In the genomic region with DNA sequence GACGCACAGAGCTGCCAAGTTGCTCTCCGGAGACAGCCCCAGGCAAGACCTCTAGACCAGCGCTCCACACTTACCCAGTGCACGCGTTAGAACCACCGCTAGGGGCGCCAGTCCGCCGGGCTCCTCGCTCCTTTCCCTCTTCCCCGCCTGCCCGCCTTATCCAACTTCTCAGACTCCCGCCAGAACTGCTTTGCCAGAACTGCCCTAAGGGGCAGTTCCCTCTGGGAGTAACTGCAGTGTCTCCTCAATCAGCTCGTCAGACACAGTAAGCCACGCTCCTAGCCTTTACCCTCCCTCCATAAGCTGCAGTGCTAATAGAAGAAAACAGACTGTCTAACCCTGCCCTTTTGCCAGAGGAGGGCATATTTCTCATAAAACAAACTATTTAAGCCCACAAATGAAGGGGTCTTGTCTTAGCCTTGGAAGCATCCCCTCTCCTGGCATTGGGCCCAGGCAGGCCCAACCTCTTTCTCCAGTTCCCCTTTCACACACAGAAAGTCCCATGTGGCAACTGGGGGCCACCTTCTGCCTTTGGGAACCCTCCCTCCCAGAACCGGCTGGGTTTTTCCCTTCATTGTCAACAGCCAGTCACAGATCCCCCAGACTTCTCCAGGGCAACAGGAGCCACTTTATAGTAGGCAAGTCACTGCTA, we compare ENCODE assay signal across 8 cellular contexts.
A peak's percentile ranks its signal among the peaks of the same experiment; 100 is the strongest.
DNase-seq lines count a peak whose midpoint lies in the region; ATAC-seq and TF ChIP-seq lines count a peak whose summit lies in the region.

No MANE protein-coding gene starts in this region.

- H3K36me3 ChIP-seq in DND-41 (ENCODE audit: insufficient read depth, low read length), result no peaks in the 10 kb centered on the region

- DNase-seq in DND-41 (peak; percentile 72), NCI-H345 (lab: John Stamatoyannopoulos, UW) (peak; percentile 84), caudate nucleus (lab: John Stamatoyannopoulos, UW) (peak in 58 of 61 donors; percentile 18 to 85 (median 72)), kidney glomerular epithelial cell (lab: John Stamatoyannopoulos, UW) (peak; percentile 82)
- DNase-seq in stimulated activated CD4-positive, alpha-beta T cell treated with anti-CD3 and anti-CD28 coated beads, Interleukin-15, amount 100 ng/mL, for 48 hours (ENCODE audit: low read depth in 2 of 2), result peak; percentile 68 to 76

- TF ChIP-seq CTCF in DND-41 (IDR thresholded peaks at IDR 0.05; ENCODE audit: borderline replicate concordance, extremely low read depth, low read length, poor library complexity, severe bottlenecking), result peak; percentile 75

- H3K27ac ChIP-seq in DND-41 (ENCODE audit: low read length) (0 out of 2 replicates have a peak overlapping the region, but pooled peaks have one; percentile 30), caudate nucleus (ENCODE audit: low read depth, low read length) (peak overlapping the region; percentile 55)

- H4K20me1 ChIP-seq in DND-41 (ENCODE audit: insufficient read depth, low read length), result no peaks in the 10 kb centered on the region

- no peaks in the 10 kb centered on the region for H3K9me3 ChIP-seq in DND-41 (ENCODE audit: insufficient read depth, low read length, severe bottlenecking)

- H3K79me2 ChIP-seq in DND-41 (ENCODE audit: insufficient read depth, low read length), result no peaks in the 10 kb centered on the region

- peak overlapping the region in 1 of 2 experiments; percentile 28; a peak in 1 of 4 replicates for H3K4me3 ChIP-seq in DND-41 (ENCODE audit: low read depth in 1 of 2, low read length in 2 of 2)

- peaks cover 37% of the 10 kb centered on the region for H3K4me1 ChIP-seq in DND-41 (ENCODE audit: insufficient read depth, low read length)

- no peaks in the 10 kb centered on the region for H3K27me3 ChIP-seq in DND-41 (ENCODE audit: insufficient read depth, low read length, poor library complexity)

- H2AFZ ChIP-seq in DND-41 (ENCODE audit: low read depth, low read length), result peak overlapping the region; percentile 39; the same call in 1 of the 2 replicates

- H3K9ac ChIP-seq in DND-41 (ENCODE audit: low read depth, low read length), result peak overlapping the region; percentile 27

- ATAC-seq in DND-41 (ENCODE audit: insufficient read depth, low read depth), result peak; percentile 59; the same call in 2 of the 3 replicates
- peak; percentile 17 for ATAC-seq in HG02973 (IDR thresholded peaks at IDR 0.05; ENCODE audit: unreplicated experiment)
- peak; percentile 43 to 47 for ATAC-seq in activated CD4-positive, CD25-positive, alpha-beta regulatory T cell treated with anti-CD3 and anti-CD28 coated beads, Interleukin-2, amount 50 U/mL, for 24 hours
- no peak for ATAC-seq in GM21367 (IDR thresholded peaks at IDR 0.05; ENCODE audit: unreplicated experiment)

- H3K4me2 ChIP-seq in DND-41 (ENCODE audit: insufficient read depth, low read length), result peak overlapping the region; percentile 27; the same call in 1 of the 2 replicates
